In genomic region chr14:63277784-63278183, GRCh38 we compare ENCODE assay signal across 24 cellular contexts. TPM values are rescaled to one million over a fixed set of nuclear protein-coding genes. Genes with fewer than 3 reads are reported as not detected.
"Had no signal": no experiment of that assay in that cellular context is flagged by ENCODE, and none has a peak within 500 bp of the region (broad histone marks: within the 10 kb centered on the region; RNA-seq: fewer than 3 reads in every experiment).

No MANE protein-coding gene starts in this region.

- H3K4me1 ChIP-seq: colonic mucosa, prostate gland had no signal

- H3K36me3 ChIP-seq: colonic mucosa, neutrophil, ovary, prostate gland, right atrium auricular region, tibial artery had no signal

- ATAC-seq: activated CD4-positive, CD25-positive, alpha-beta regulatory T cell treated with anti-CD3 and anti-CD28 coated beads, Interleukin-2, amount 50 U/mL, for 24 hours; gastroesophageal sphincter; heart left ventricle had no signal

- DNase-seq: activated CD4-positive, alpha-beta memory T cell treated with anti-CD3 and anti-CD28 coated beads, Interleukin-2, amount 10 ng/mL, durations not matched to agents 7 days and 5 days; activated CD4-positive, alpha-beta T cell treated with anti-CD3 and anti-CD28 coated beads, Interleukin-2, amount 10 ng/mL, durations not matched to agents 24 days and 14 days; activated effector memory CD4-positive, alpha-beta T cell treated with anti-CD3 and anti-CD28 coated beads, Interleukin-2, amount 50 U/mL, for 16 hours; activated naive CD4-positive, alpha-beta T cell treated with anti-CD3 and anti-CD28 coated beads, Interleukin-2, amount 10 ng/mL, durations not matched to agents 7 days and 5 days; activated T-cell treated with anti-CD3 and anti-CD28 coated beads for 4 hours; amygdala; colonic mucosa; dorsolateral prefrontal cortex; heart left ventricle; ovary; substantia nigra; tibial artery had no signal

- H3K27me3 ChIP-seq: colonic mucosa, dorsolateral prefrontal cortex, esophagus muscularis mucosa, gastroesophageal sphincter, heart left ventricle, ovary, right atrium auricular region, tibial artery had no signal

- H3K9me3 ChIP-seq: colonic mucosa, esophagus muscularis mucosa, gastroesophageal sphincter, heart left ventricle, neutrophil, ovary, prostate gland, right atrium auricular region, tibial artery had no signal

- H3K27ac ChIP-seq: colonic mucosa, dorsolateral prefrontal cortex, esophagus muscularis mucosa, gastroesophageal sphincter, heart left ventricle, neutrophil, ovary, prostate gland, right atrium auricular region, tibial artery had no signal

- FAIRE-seq: bronchial epithelial cell, islet of Langerhans had no signal

- H3K4me3 ChIP-seq: colonic mucosa, dorsolateral prefrontal cortex, esophagus muscularis mucosa, gastroesophageal sphincter, heart left ventricle, ovary, prostate gland, right atrium auricular region, tibial artery had no signal

RNA-seq across cellular contexts. Expression of gene GPHB5, which starts 41.0 kb away (rescaled TPM):
- total RNA-seq: activated CD4-positive, alpha-beta memory T cell treated with anti-CD3 and anti-CD28 coated beads, Interleukin-2, amount 10 ng/mL, durations not matched to agents 7 days and 5 days; activated CD4-positive, alpha-beta T cell treated with anti-CD3 and anti-CD28 coated beads, Interleukin-2, amount 10 ng/mL, durations not matched to agents 24 days and 14 days; bronchial epithelial cell; colonic mucosa; esophagus muscularis mucosa; gastroesophageal sphincter; heart left ventricle; lower leg skin; mononuclear cell; myocyte; ovary; prostate gland; right atrium auricular region; urinary bladder had no signal
- polyA plus RNA-seq: heart left ventricle, ovary, urinary bladder had no signal
